In the genomic region with DNA sequence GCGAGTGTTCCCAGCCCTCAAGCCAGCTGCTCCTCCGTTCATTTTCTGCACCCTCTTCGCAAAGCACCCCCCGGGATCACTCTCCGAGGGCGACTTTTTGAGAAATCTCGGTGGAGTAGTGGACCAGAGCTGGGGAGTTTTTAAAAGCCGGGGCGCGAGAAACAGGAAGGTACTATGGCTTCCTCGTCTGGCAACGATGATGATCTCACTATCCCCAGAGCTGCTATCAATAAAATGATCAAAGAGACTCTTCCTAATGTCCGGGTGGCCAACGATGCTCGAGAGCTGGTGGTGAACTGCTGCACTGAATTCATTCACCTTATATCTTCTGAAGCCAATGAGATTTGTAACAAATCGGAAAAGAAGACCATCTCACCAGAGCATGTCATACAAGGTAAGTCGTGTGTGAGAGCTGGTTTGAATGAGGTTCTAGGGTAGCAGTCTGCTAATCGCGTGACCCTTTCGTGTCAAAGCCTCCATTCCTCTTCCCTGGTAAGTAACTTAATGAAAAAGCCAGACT, we compare ENCODE assay signal across 8 cellular contexts. TPM values are rescaled to one million over a fixed set of nuclear protein-coding genes. Genes with fewer than 3 reads are reported as not detected.
A peak's percentile ranks its signal among the peaks of the same experiment; 100 is the strongest.
DNase-seq lines count a peak whose midpoint lies in the region; ATAC-seq and TF ChIP-seq lines count a peak whose summit lies in the region.

No MANE protein-coding gene starts in this region.

- H3K9me3 ChIP-seq in Karpas-422 (ENCODE audit: low read length) (no peaks in the 10 kb centered on the region), stomach smooth muscle (ENCODE audit: control insufficient read depth in 2 of 2, low read length in 2 of 2) (no peaks in the 10 kb centered on the region)

- intact Hi-C loops in dorsolateral prefrontal cortex (cut with DNase I): loop anchor here (2.0 to 5.0 kb wide), 3 partner anchors 164 to 269 kb away; partner anchors contain the start of genes MTF2 (in 2 of the 2), CCDC18 (in 1 of the 2) and TMED5 (in 1 of the 2)

- H3K4me1 ChIP-seq in Karpas-422 (ENCODE audit: low read length): peaks cover 46% of the 10 kb centered on the region
- H3K4me1 ChIP-seq in stomach smooth muscle (ENCODE audit: control insufficient read depth, insufficient read depth, low read length): peaks cover 1% of the 10 kb centered on the region

- H3K4me2 ChIP-seq in Karpas-422 (ENCODE audit: low read depth, low read length, poor library complexity, severe bottlenecking): peak overlapping the region; percentile 83

- H3K9me2 ChIP-seq in Karpas-422 (replicated peaks; ENCODE audit: insufficient read depth, low read length): no peaks in the 10 kb centered on the region

- DNase-seq in NCI-H2107 treated with DMSO at 0.1 percent for 48 hours (lab: John Stamatoyannopoulos, UW; ENCODE audit: unreplicated experiment): peak; percentile 26
- no peak for DNase-seq in NCI-H2107 (lab: John Stamatoyannopoulos, UW)
- peak; percentile 52 for DNase-seq in Karpas-422
- peak in 2 of 10 donors; percentile 34 to 44 for DNase-seq in dorsolateral prefrontal cortex
- peak; percentile 58 for DNase-seq in medulla oblongata (ENCODE audit: extremely low spot score)

- peaks cover 89% of the 10 kb centered on the region for H3K79me2 ChIP-seq in Karpas-422 (ENCODE audit: low read length)

- peaks cover 22% of the 10 kb centered on the region; the same call in 1 of the 2 replicates for H4K20me1 ChIP-seq in Karpas-422 (ENCODE audit: insufficient read depth, low read depth, low read length)

- H3K4me3 ChIP-seq in Karpas-422 (ENCODE audit: low read length) (peak overlapping the region; percentile 94), dorsolateral prefrontal cortex (peak overlapping the region; percentile 64 to 100 (median 91)), stomach smooth muscle (ENCODE audit: low read length in 2 of 2) (peak overlapping the region; percentile 83)

- H3K27me3 ChIP-seq in Karpas-422 (ENCODE audit: low read length) (no peaks in the 10 kb centered on the region), dorsolateral prefrontal cortex (no peaks in the 10 kb centered on the region), stomach smooth muscle (ENCODE audit: control insufficient read depth in 1 of 2, insufficient read depth in 2 of 2, low read length in 2 of 2) (no peaks in the 10 kb centered on the region)

- no peak for TF ChIP-seq CTCF in VCaP (conservative IDR thresholded peaks at IDR 0.05)
- TF ChIP-seq CTCF in dorsolateral prefrontal cortex (IDR thresholded peaks at IDR 0.05 in 54 of 56, conservative IDR thresholded peaks at IDR 0.05 in 2 of 56; ENCODE audit: low read depth in 1 of 56, partially characterized antibody in 56 of 56): no peak

- peak; percentile 22 for ATAC-seq in GM21786 (IDR thresholded peaks at IDR 0.05; ENCODE audit: unreplicated experiment)

- H3K36me3 ChIP-seq in Karpas-422 (ENCODE audit: insufficient read depth, low read length): peaks cover 11% of the 10 kb centered on the region; the same call in 1 of the 2 replicates
- no peaks in the 10 kb centered on the region for H3K36me3 ChIP-seq in stomach smooth muscle (ENCODE audit: control insufficient read depth in 2 of 2, insufficient read depth in 2 of 2, low read length in 2 of 2)

- no peak overlapping the region for H2AFZ ChIP-seq in Karpas-422 (ENCODE audit: low read length)

- H3K9ac ChIP-seq in Karpas-422 (ENCODE audit: low read length): peak overlapping the region; percentile 94
- peak overlapping the region; percentile 74 to 84 for H3K9ac ChIP-seq in stomach smooth muscle (ENCODE audit: low read length in 2 of 2)

- H3K27ac ChIP-seq in Karpas-422 (ENCODE audit: low read length) (peak overlapping the region; percentile 65), VCaP (peak overlapping the region; percentile 94), dorsolateral prefrontal cortex (peak overlapping the region in 54 of 59 donors; percentile 70 to 98 (median 95)), stomach smooth muscle (ENCODE audit: low read length) (peak overlapping the region; percentile 88)

RNA-seq across cellular contexts. Expression of gene DR1, which starts 0.8 kb away (rescaled TPM):
- total RNA-seq in Karpas-422 (2014; rRNA removed; shearing (Covaris generic); ENCODE audit: low replicate concordance): 26.9 and 29.9 TPM in 2 replicates
- total RNA-seq in dorsolateral prefrontal cortex: 10 to 100 TPM; 27.3 to 45.6 (median 35.4) TPM
